Comparison of ENCODE assay signal across 1 cellular context in the genomic region with DNA sequence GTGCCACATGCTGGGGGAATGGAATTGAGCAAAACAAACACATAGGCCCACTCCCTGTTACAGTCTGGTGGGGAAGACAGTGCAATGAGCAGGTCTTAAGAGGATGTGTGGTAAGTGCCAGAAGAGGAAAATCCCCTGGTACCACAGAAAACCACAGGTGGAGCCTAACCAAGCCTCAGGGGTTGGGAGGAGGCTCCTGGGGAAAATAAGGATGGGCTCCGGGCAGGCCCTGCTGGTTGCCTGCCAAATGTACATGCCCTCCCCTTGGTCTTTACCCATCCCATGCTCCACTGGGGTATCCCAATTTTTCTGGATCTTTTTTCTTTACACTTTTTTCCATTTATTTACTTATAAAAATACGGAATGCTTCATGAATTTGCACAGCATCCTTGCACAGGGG.
TF ChIP-seq lines count a peak whose summit lies in the region.

No MANE protein-coding gene starts in this region.

TF ChIP-seq in GM12878, 131 proteins besides CTCF, POLR2A, EP300 and RAD21 (continued from another document):
- TF ChIP-seq, protein P1, sequence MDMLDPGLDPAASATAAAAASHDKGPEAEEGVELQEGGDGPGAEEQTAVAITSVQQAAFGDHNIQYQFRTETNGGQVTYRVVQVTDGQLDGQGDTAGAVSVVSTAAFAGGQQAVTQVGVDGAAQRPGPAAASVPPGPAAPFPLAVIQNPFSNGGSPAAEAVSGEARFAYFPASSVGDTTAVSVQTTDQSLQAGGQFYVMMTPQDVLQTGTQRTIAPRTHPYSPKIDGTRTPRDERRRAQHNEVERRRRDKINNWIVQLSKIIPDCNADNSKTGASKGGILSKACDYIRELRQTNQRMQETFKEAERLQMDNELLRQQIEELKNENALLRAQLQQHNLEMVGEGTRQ (IDR thresholded peaks at IDR 0.05; ENCODE audit: borderline replicate concordance, low read depth, low read length) = no peak
- TF ChIP-seq, protein P2, sequence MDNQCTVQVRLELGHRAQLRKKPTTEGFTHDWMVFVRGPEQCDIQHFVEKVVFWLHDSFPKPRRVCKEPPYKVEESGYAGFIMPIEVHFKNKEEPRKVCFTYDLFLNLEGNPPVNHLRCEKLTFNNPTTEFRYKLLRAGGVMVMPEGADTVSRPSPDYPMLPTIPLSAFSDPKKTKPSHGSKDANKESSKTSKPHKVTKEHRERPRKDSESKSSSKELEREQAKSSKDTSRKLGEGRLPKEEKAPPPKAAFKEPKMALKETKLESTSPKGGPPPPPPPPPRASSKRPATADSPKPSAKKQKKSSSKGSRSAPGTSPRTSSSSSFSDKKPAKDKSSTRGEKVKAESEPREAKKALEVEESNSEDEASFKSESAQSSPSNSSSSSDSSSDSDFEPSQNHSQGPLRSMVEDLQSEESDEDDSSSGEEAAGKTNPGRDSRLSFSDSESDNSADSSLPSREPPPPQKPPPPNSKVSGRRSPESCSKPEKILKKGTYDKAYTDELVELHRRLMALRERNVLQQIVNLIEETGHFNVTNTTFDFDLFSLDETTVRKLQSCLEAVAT (IDR thresholded peaks at IDR 0.05) = no peak
- TF ChIP-seq, protein P3, sequence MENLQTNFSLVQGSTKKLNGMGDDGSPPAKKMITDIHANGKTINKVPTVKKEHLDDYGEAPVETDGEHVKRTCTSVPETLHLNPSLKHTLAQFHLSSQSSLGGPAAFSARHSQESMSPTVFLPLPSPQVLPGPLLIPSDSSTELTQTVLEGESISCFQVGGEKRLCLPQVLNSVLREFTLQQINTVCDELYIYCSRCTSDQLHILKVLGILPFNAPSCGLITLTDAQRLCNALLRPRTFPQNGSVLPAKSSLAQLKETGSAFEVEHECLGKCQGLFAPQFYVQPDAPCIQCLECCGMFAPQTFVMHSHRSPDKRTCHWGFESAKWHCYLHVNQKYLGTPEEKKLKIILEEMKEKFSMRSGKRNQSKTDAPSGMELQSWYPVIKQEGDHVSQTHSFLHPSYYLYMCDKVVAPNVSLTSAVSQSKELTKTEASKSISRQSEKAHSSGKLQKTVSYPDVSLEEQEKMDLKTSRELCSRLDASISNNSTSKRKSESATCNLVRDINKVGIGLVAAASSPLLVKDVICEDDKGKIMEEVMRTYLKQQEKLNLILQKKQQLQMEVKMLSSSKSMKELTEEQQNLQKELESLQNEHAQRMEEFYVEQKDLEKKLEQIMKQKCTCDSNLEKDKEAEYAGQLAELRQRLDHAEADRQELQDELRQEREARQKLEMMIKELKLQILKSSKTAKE (IDR thresholded peaks at IDR 0.05; ENCODE audit: low read depth, poor library complexity, severe bottlenecking) = no peak
